6 cellular contexts compared by ENCODE assay signal in the genomic region with DNA sequence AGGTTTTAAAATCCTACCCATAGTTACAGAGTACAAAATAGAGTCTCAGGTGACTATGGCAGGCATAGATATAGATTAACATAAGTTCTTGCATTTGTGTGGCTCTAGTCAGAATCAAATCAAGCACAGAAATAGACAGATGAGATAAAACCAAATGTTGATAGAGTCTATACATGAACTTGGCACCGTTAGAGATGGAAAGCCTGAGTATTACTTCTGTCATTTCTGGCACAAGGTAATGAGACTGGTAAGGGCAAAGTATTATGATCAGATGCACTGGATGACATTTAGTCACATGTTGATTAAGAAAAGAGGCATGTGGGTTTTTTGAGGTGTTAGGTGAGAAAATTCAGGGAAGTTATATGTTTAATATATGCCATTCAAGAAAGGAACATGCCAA.
"Had no signal": no experiment of that assay in that cellular context is flagged by ENCODE, and none has a peak within 500 bp of the region (broad histone marks: within the 10 kb centered on the region; RNA-seq: fewer than 3 reads in every experiment).

No MANE protein-coding gene starts in this region.

- H3K27ac Mint-ChIP-seq: HFFc6 had no signal

- H3K4me3 Mint-ChIP-seq: HFFc6 had no signal

- H3K9me3 Mint-ChIP-seq: HFFc6 had no signal

- DNase-seq: GM23248, GOT3, H7, HFFc6, IMR-90 had no signal

- ATAC-seq: HCT116 had no signal
